ENCODE assay signal across 9 cellular contexts in genomic region chrX:69503835-69504625, GRCh38. TPM values are rescaled to one million over a fixed set of nuclear protein-coding genes. Genes with fewer than 3 reads are reported as not detected.
DNase-seq lines count a peak whose midpoint lies in the region; ATAC-seq and TF ChIP-seq lines count a peak whose summit lies in the region.
"Had no signal": no experiment of that assay in that cellular context is flagged by ENCODE, and none has a peak within 500 bp of the region (broad histone marks: within the 10 kb centered on the region; RNA-seq: fewer than 3 reads in every experiment).

Gene NALF2, plus strand, starts transcription at chrX:69504326. Its CDS starts 957 bp downstream, at chrX:69505283.

- ATAC-seq in HG02870 (IDR thresholded peaks at IDR 0.05; ENCODE audit: unreplicated experiment) = no peak

- H3K27ac Mint-ChIP-seq in activated naive CD4-positive, alpha-beta T cell treated with anti-CD3 and anti-CD28 coated beads, Interleukin-2, amount 50 U/mL, for 24 hours = no peak within 1 kb of the TSS
- no peak within 1 kb of the TSS for H3K27ac Mint-ChIP-seq in osteocyte (ENCODE audit: unreplicated experiment)
- H3K27ac Mint-ChIP-seq: CD4-positive, alpha-beta T cell had no signal

- no peaks in the 10 kb centered on the region for H3K4me1 Mint-ChIP-seq in activated naive CD4-positive, alpha-beta T cell treated with anti-CD3 and anti-CD28 coated beads, Interleukin-2, amount 50 U/mL, for 24 hours
- peaks cover 5% of the 10 kb centered on the region for H3K4me1 Mint-ChIP-seq in osteocyte (ENCODE audit: unreplicated experiment)

- intact Hi-C loops in head of caudate nucleus (cut with DNase I) = no loop called here

- peak within 1 kb of the TSS; percentile 83 for H3K4me3 Mint-ChIP-seq in activated naive CD4-positive, alpha-beta T cell treated with anti-CD3 and anti-CD28 coated beads, Interleukin-2, amount 50 U/mL, for 24 hours
- H3K4me3 Mint-ChIP-seq in osteocyte (ENCODE audit: unreplicated experiment) = peak within 1 kb of the TSS; percentile 55
- H3K4me3 Mint-ChIP-seq: CD4-positive, alpha-beta T cell had no signal

- TF ChIP-seq CTCF in osteocyte (IDR thresholded peaks at IDR 0.05) = peak; percentile 8

- H3K9me3 Mint-ChIP-seq in activated naive CD4-positive, alpha-beta T cell treated with anti-CD3 and anti-CD28 coated beads, Interleukin-2, amount 50 U/mL, for 24 hours = no peaks in the 10 kb centered on the region
- H3K9me3 Mint-ChIP-seq in osteocyte (ENCODE audit: unreplicated experiment) = peaks cover 6% of the 10 kb centered on the region
- H3K9me3 Mint-ChIP-seq: CD4-positive, alpha-beta T cell had no signal

- peaks cover 10% of the 10 kb centered on the region for H3K27me3 Mint-ChIP-seq in activated naive CD4-positive, alpha-beta T cell treated with anti-CD3 and anti-CD28 coated beads, Interleukin-2, amount 50 U/mL, for 24 hours
- peaks cover 12% of the 10 kb centered on the region for H3K27me3 Mint-ChIP-seq in osteocyte (ENCODE audit: unreplicated experiment)

- H3K36me3 Mint-ChIP-seq in activated naive CD4-positive, alpha-beta T cell treated with anti-CD3 and anti-CD28 coated beads, Interleukin-2, amount 50 U/mL, for 24 hours = no peaks in the 10 kb centered on the region
- no peaks in the 10 kb centered on the region for H3K36me3 Mint-ChIP-seq in osteocyte (ENCODE audit: unreplicated experiment)

- DNase-seq in activated T-cell treated with anti-CD3 and anti-CD28 coated beads for 24 hours (ENCODE audit: low read depth) = peak; percentile 9
- DNase-seq in activated T-cell treated with anti-CD3 and anti-CD28 coated beads, Interleukin-2, amount 50 U/mL, for 1 hour = no peak
- DNase-seq in NCI-H2227 (lab: John Stamatoyannopoulos, UW; ENCODE audit: unreplicated experiment) = peak; percentile 81
- DNase-seq in head of caudate nucleus = peak in 41 of 42 donors; percentile 6 to 76 (median 56)
- peak; percentile 83 for DNase-seq in osteocyte (ENCODE audit: extremely low spot score, unreplicated experiment)
- DNase-seq in HT-29 (ENCODE audit: low spot score) = no peak

RNA-seq across cellular contexts. Expression of gene NALF2, which starts in this region (rescaled TPM):
- total RNA-seq in osteocyte = not detected in 2 replicates
- 0.03 TPM in 1 of 2 replicates, not detected in the other for total RNA-seq in HT-29 (2014; rRNA removed; shearing (Covaris generic))
- total RNA-seq: CD4-positive, alpha-beta T cell had no signal

Comparison
In these comparisons a context has a peak if more than half of its experiments do, and no peak if none do; other contexts are left out.
1. DNase-seq: peak in activated T-cell treated with anti-CD3 and anti-CD28 coated beads for 24 hours (single experiment), NCI-H2227 (single experiment) and head of caudate nucleus (41 of 42); none in activated T-cell treated with anti-CD3 and anti-CD28 coated beads, Interleukin-2, amount 50 U/mL, for 1 hour (single experiment) and HT-29 (single experiment).
2. Peak in DNase-seq in osteocyte; RNA of the gene not detected or under 1 TPM.